Comparison of ENCODE assay signal across 26 cellular contexts in genomic region chr21:33662046-33662445, GRCh38.
"Had no signal": no experiment of that assay in that cellular context is flagged by ENCODE, and none has a peak within 500 bp of the region (broad histone marks: within the 10 kb centered on the region; RNA-seq: fewer than 3 reads in every experiment).

No MANE protein-coding gene starts in this region.

- H3K4me3 ChIP-seq: esophagus squamous epithelium, gastroesophageal sphincter, heart left ventricle, mucosa of descending colon, right lobe of liver, skin epidermis, testis, upper lobe of left lung had no signal

- H2AFZ ChIP-seq: parathyroid adenoma had no signal

- H3K27ac Mint-ChIP-seq: activated naive CD4-positive, alpha-beta T cell treated with anti-CD3 and anti-CD28 coated beads for 36 hours; activated naive CD8-positive, alpha-beta T cell treated with anti-CD3 and anti-CD28 coated beads, Interleukin-2, amount 10 ng/mL, durations not matched to agents 7 days and 5 days; dendritic cell treated with granulocyte-macrophage colony-stimulating factor and Interleukin-4, amounts not matched to agents 40 ng/mL and 50 ng/mL, for 4 days; stimulated activated naive B cell treated with anti-CD40 and anti-IgM and Interleukin-4, amounts not matched to agents 10 μg/mL and 1 μg/mL and 100 μg/mL, for 72 hours; T-helper 1 cell treated with Interleukin-12 subunit alpha and Interleukin-12 subunit beta and Interleukin-4 antibody, amounts not matched to agents 30 μg/mL and 1 μg/mL, for 36 hours had no signal

- H3K9me3 ChIP-seq: esophagus squamous epithelium, gastroesophageal sphincter, heart left ventricle, mucosa of descending colon, right lobe of liver, testis, upper lobe of left lung had no signal

- H3K9me3 Mint-ChIP-seq: activated naive CD8-positive, alpha-beta T cell treated with anti-CD3 and anti-CD28 coated beads, Interleukin-2, amount 10 ng/mL, durations not matched to agents 7 days and 5 days; stimulated activated naive B cell treated with anti-CD40 and anti-IgM and Interleukin-4, amounts not matched to agents 10 μg/mL and 1 μg/mL and 100 μg/mL, for 72 hours; T-helper 1 cell treated with Interleukin-12 subunit alpha and Interleukin-12 subunit beta and Interleukin-4 antibody, amounts not matched to agents 30 μg/mL and 1 μg/mL, for 36 hours had no signal

- H3K36me3 ChIP-seq: esophagus squamous epithelium, gastroesophageal sphincter, heart left ventricle, right lobe of liver, upper lobe of left lung had no signal

- H3K27ac ChIP-seq: gastroesophageal sphincter, heart left ventricle, parathyroid adenoma, right lobe of liver, skin epidermis, testis, upper lobe of left lung had no signal

- H3K27me3 ChIP-seq: esophagus squamous epithelium, gastroesophageal sphincter, heart left ventricle, right lobe of liver, testis, upper lobe of left lung had no signal

- ATAC-seq: gastroesophageal sphincter; heart left ventricle; left colon; mucosa of descending colon; right lobe of liver; stimulated activated naive B cell treated with anti-CD40 and anti-IgM and Interleukin-4, amounts not matched to agents 10 μg/mL and 1 μg/mL and 100 μg/mL, for 72 hours had no signal

- H3K4me3 Mint-ChIP-seq: activated naive CD4-positive, alpha-beta T cell treated with anti-CD3 and anti-CD28 coated beads for 36 hours; activated naive CD8-positive, alpha-beta T cell treated with anti-CD3 and anti-CD28 coated beads, Interleukin-2, amount 10 ng/mL, durations not matched to agents 7 days and 5 days; dendritic cell treated with granulocyte-macrophage colony-stimulating factor and Interleukin-4, amounts not matched to agents 40 ng/mL and 50 ng/mL, for 4 days; stimulated activated naive B cell treated with anti-CD40 and anti-IgM and Interleukin-4, amounts not matched to agents 10 μg/mL and 1 μg/mL and 100 μg/mL, for 72 hours; T-helper 1 cell treated with Interleukin-12 subunit alpha and Interleukin-12 subunit beta and Interleukin-4 antibody, amounts not matched to agents 30 μg/mL and 1 μg/mL, for 36 hours had no signal

- H3K36me3 Mint-ChIP-seq: stimulated activated naive B cell treated with anti-CD40 and anti-IgM and Interleukin-4, amounts not matched to agents 10 μg/mL and 1 μg/mL and 100 μg/mL, for 72 hours had no signal

- H3K27me3 Mint-ChIP-seq: dendritic cell treated with granulocyte-macrophage colony-stimulating factor and Interleukin-4, amounts not matched to agents 40 ng/mL and 50 ng/mL, for 4 days had no signal

- DNase-seq: activated CD4-positive, alpha-beta T cell treated with anti-CD3 and anti-CD28 coated beads for 4 hours; activated CD4-positive, alpha-beta T cell treated with anti-CD3 and anti-CD28 coated beads, Interleukin-2, amount 50 U/mL, for 48 hours; activated CD4-positive, CD25-positive, alpha-beta regulatory T cell; activated effector memory CD4-positive, alpha-beta T cell treated with Interleukin-2 at 50 U/mL for 16 hours; activated naive CD4-positive, alpha-beta T cell treated with anti-CD3 and anti-CD28 coated beads for 36 hours; activated naive CD8-positive, alpha-beta T cell treated with anti-CD3 and anti-CD28 coated beads, Interleukin-2, amount 10 ng/mL, durations not matched to agents 7 days and 5 days; activated T-cell treated with anti-CD3 and anti-CD28 coated beads, Interleukin-2, amount 50 U/mL, for 48 hours; amniotic stem cell; effector CD8-positive, alpha-beta T cell; esophagus squamous epithelium; heart left ventricle; islet precursor cell; left colon; mesenchymal stem cell; mucosa of descending colon; nucleus accumbens; right lobe of liver; stimulated activated CD8-positive, alpha-beta memory T cell treated with anti-CD3 and anti-CD28 coated beads, Interleukin-4, amount 100 ng/mL, for 48 hours; stimulated activated naive B cell treated with anti-CD40 and anti-IgM and Interleukin-4, amounts not matched to agents 10 μg/mL and 1 μg/mL and 100 μg/mL, for 72 hours; testis; upper lobe of left lung had no signal

- H3K9ac ChIP-seq: parathyroid adenoma had no signal
